Comparison of ENCODE assay signal across 35 cellular contexts in the genomic region with DNA sequence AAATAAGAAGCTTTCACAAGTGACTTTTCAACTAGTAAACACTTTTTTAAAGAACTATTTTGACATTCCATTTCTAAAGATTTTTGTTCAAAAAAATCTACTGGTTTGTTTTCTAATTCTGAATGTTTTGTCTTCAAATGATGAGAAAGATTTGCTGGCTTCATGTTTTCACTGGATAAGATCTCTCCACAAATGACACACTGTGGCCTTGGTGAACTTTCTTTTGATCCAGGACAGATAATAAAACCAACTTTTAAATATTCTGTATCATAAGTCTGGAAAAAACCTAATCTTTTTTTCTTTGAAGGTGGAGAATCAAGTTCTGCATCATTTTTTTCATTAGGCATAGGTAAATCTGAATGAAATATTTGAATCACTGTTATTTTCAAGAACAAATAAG. TPM values are rescaled to one million over a fixed set of nuclear protein-coding genes. Genes with fewer than 3 reads are reported as not detected.
"Had no signal": no experiment of that assay in that cellular context is flagged by ENCODE, and none has a peak within 500 bp of the region (broad histone marks: within the 10 kb centered on the region; RNA-seq: fewer than 3 reads in every experiment).

No MANE protein-coding gene starts in this region.

- ATAC-seq: activated CD4-positive, CD25-positive, alpha-beta regulatory T cell treated with anti-CD3 and anti-CD28 coated beads, Interleukin-2, amount 50 U/mL, for 24 hours; activated T-cell treated with anti-CD3 and anti-CD28 coated beads, Interleukin-2, amount 50 U/mL, for 72 hours; body of pancreas; T-helper 17 cell had no signal

- H3K27ac ChIP-seq: body of pancreas, colonic mucosa, epithelial cell of prostate, esophagus squamous epithelium, WERI-Rb-1 had no signal

- H3K27me3 ChIP-seq: adrenal gland, body of pancreas, colonic mucosa, esophagus squamous epithelium had no signal

- H3K9me3 ChIP-seq: adrenal gland, body of pancreas, colonic mucosa, esophagus squamous epithelium had no signal

- H3K36me3 ChIP-seq: colonic mucosa, WERI-Rb-1 had no signal

- H3K27me3 Mint-ChIP-seq: activated B cell treated with CpG ODN at 0.5 μM for 24 hours; activated naive CD4-positive, alpha-beta T cell treated with anti-CD3 and anti-CD28 coated beads, Interleukin-2, amount 50 U/mL, for 24 hours; activated T-cell treated with anti-CD3 and anti-CD28 coated beads, Interleukin-2, amount 50 U/mL, for 24 hours; T-helper 17 cell had no signal

- H3K4me3 ChIP-seq: adrenal gland, body of pancreas, colonic mucosa, esophagus squamous epithelium had no signal

- H3K4me1 ChIP-seq: colonic mucosa had no signal

- H3K27ac Mint-ChIP-seq: activated B cell treated with CpG ODN at 0.5 μM for 24 hours; activated naive CD4-positive, alpha-beta T cell treated with anti-CD3 and anti-CD28 coated beads, Interleukin-2, amount 50 U/mL, for 24 hours; activated T-cell treated with anti-CD3 and anti-CD28 coated beads, Interleukin-2, amount 50 U/mL, for 24 hours; T-helper 17 cell; T-helper 2 cell treated with Interferon-gamma antibody and Interleukin-4, amounts not matched to agents 5 μg/mL and 100 μg/mL, for 36 hours had no signal

- H3K4me3 Mint-ChIP-seq: activated B cell treated with CpG ODN at 0.5 μM for 24 hours; activated naive CD4-positive, alpha-beta T cell treated with anti-CD3 and anti-CD28 coated beads, Interleukin-2, amount 50 U/mL, for 24 hours; activated T-cell treated with anti-CD3 and anti-CD28 coated beads, Interleukin-2, amount 50 U/mL, for 24 hours; T-helper 17 cell; T-helper 2 cell treated with Interferon-gamma antibody and Interleukin-4, amounts not matched to agents 5 μg/mL and 100 μg/mL, for 36 hours had no signal

- H3K9me3 Mint-ChIP-seq: activated B cell treated with CpG ODN at 0.5 μM for 24 hours; activated naive CD4-positive, alpha-beta T cell treated with anti-CD3 and anti-CD28 coated beads, Interleukin-2, amount 50 U/mL, for 24 hours; activated T-cell treated with anti-CD3 and anti-CD28 coated beads, Interleukin-2, amount 50 U/mL, for 24 hours; activated T-cell treated with anti-CD3 and anti-CD28 coated beads, Interleukin-2, amount 50 U/mL, for 72 hours; T-helper 2 cell treated with Interferon-gamma antibody and Interleukin-4, amounts not matched to agents 5 μg/mL and 100 μg/mL, for 36 hours had no signal

- DNase-seq: activated B cell treated with CpG ODN at 0.5 μM for 24 hours; activated CD4-positive, alpha-beta T cell treated with anti-CD3 and anti-CD28 coated beads for 48 hours; activated CD4-positive, alpha-beta T cell treated with anti-CD3 and anti-CD28 coated beads, Interleukin-2, amount 50 U/mL, for 1 hour; activated CD4-positive, alpha-beta T cell treated with anti-CD3 and anti-CD28 coated beads, Interleukin-2, amount 50 U/mL, for 48 hours; activated CD8-positive, alpha-beta memory T cell treated with anti-CD3 and anti-CD28 coated beads, Interleukin-2, amount 50 U/mL, for 48 hours; activated effector memory CD4-positive, alpha-beta T cell treated with Interleukin-2 at 50 U/mL for 16 hours; activated gamma-delta T cell treated with Interleukin-2 at 50 U/mL for 16 hours; activated naive CD4-positive, alpha-beta T cell treated with Interleukin-2 at 50 U/mL for 16 hours; activated T-cell treated with anti-CD3 and anti-CD28 coated beads for 4 hours; activated T-cell treated with anti-CD3 and anti-CD28 coated beads, Interleukin-2, amount 50 U/mL, for 24 hours; activated T-cell treated with anti-CD3 and anti-CD28 coated beads, Interleukin-2, amount 50 U/mL, for 72 hours; adrenal gland; amygdala; aorta; body of pancreas; caudate nucleus; cerebellar nuclear complex; colonic mucosa; effector CD8-positive, alpha-beta T cell; esophagus squamous epithelium; foreskin fibroblast; head of caudate nucleus; SW 1271; T-helper 1 cell; T-helper 17 cell; T1000; WERI-Rb-1 had no signal

- FAIRE-seq: endometrium, endothelial cell of umbilical vein, frontal cortex had no signal

RNA-seq across cellular contexts. Expression of a gene that starts 59.1 kb away (rescaled TPM):
- total RNA-seq: fibroblast of lung had no signal
- polyA plus RNA-seq: fibroblast of lung had no signal
